ENCODE assay signal across 8 cellular contexts in genomic region chr4:115956054-115956796, GRCh38.
A peak's percentile ranks its signal among the peaks of the same experiment; 100 is the strongest.
DNase-seq lines count a peak whose midpoint lies in the region; ATAC-seq and TF ChIP-seq lines count a peak whose summit lies in the region.
"Not testable (repeated sequence)": the region's sequence is repeated elsewhere in the genome, so short reads cannot be mapped to it uniquely, and the experiment has no call there.

No MANE protein-coding gene starts in this region.

- not testable (repeated sequence) for H3F3A ChIP-seq in GM23338 (replicated peaks; ENCODE audit: low read depth)

- H3K4me1 Mint-ChIP-seq in GM23338: not testable (repeated sequence)

- H3K9me2 ChIP-seq in GM23338 (ENCODE audit: insufficient read depth): not testable (repeated sequence)

- H3K79me2 ChIP-seq in GM23338 (replicated peaks; ENCODE audit: insufficient read depth): not testable (repeated sequence)

- H2AFZ ChIP-seq in GM23338: peak overlapping the region; percentile 93; the same call in 1 of the 2 replicates

- not testable (repeated sequence) for H3K4me3 ChIP-seq in GM06990 (replicated peaks; ENCODE audit: low read depth, low read length); GM23338

- H3K27ac ChIP-seq in GM23338 (ENCODE audit: low read depth): not testable (repeated sequence)

- H3K27ac Mint-ChIP-seq in GM23338: not testable (repeated sequence)

- H3K4me2 ChIP-seq in GM23338: not testable (repeated sequence)

- not testable (repeated sequence) for H3K4me3 Mint-ChIP-seq in GM23338

- H4K20me1 ChIP-seq in GM23338 (replicated peaks; ENCODE audit: insufficient read depth): not testable (repeated sequence)

- peak; percentile 58 for ATAC-seq in GM18519 (IDR thresholded peaks at IDR 0.05; ENCODE audit: low FRiP score, unreplicated experiment)
- ATAC-seq in GM19043 (IDR thresholded peaks at IDR 0.05; ENCODE audit: low read depth, unreplicated experiment): peak; percentile 39
- ATAC-seq in GM19463 (IDR thresholded peaks at IDR 0.05; ENCODE audit: unreplicated experiment): peak; percentile 69
- ATAC-seq in GM23338: not testable (repeated sequence)
- peak; percentile 60 for ATAC-seq in HG02852 (IDR thresholded peaks at IDR 0.05; ENCODE audit: unreplicated experiment)
- peak; percentile 62 for ATAC-seq in HG03280 (IDR thresholded peaks at IDR 0.05; ENCODE audit: unreplicated experiment)
- peak; percentile 61 for ATAC-seq in HG03571 (IDR thresholded peaks at IDR 0.05; ENCODE audit: unreplicated experiment)

- not testable (repeated sequence) for H3K36me3 ChIP-seq in GM06990 (ENCODE audit: control insufficient read depth, insufficient read depth, low read length); GM23338 (ENCODE audit: insufficient read depth)

- H3K27me3 ChIP-seq in GM06990 (replicated peaks; ENCODE audit: control insufficient read depth, insufficient read depth, low read length); GM23338 (ENCODE audit: insufficient read depth): not testable (repeated sequence)

- not testable (repeated sequence) for H3K36me3 Mint-ChIP-seq in GM23338 (ENCODE audit: low read depth)

- not testable (repeated sequence) for TF ChIP-seq CTCF in GM06990 (IDR thresholded peaks at IDR 0.05; ENCODE audit: insufficient read depth, low read length, poor library complexity, severe bottlenecking); GM23338 (conservative IDR thresholded peaks at IDR 0.05; ENCODE audit: low read depth in 2 of 2)

- H3K27me3 Mint-ChIP-seq in GM23338 (ENCODE audit: insufficient read depth, low read depth, poor library complexity): not testable (repeated sequence)

- H3K9me3 Mint-ChIP-seq in GM23338: not testable (repeated sequence)

- peak; percentile 9 for DNase-seq in GM06990 (ENCODE audit: extremely low read depth, insufficient read length)
- DNase-seq in GM23338 (ENCODE audit: low spot score): not testable (repeated sequence)

- not testable (repeated sequence) for H3K4me1 ChIP-seq in GM23338 (ENCODE audit: insufficient read depth)
